ENCODE assay signal across 9 cellular contexts in the genomic region with DNA sequence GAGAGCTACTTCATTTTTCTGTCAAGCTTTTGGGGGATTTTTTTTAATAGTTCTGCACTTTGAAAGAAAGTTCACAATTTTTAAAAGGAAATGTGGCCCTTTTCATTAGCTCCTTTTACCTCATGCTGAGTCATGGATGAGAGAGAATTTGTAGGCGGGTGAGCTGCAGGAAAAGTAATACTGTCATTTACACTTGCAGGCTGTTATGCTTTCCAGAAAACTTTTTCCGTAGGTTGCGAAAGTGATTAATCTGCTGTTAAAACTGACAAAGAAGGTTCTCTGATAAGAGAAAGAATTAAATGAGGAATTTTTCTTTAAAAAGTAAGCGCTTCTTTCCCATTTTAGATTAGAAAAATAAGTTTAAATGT.
A peak's percentile ranks its signal among the peaks of the same experiment; 100 is the strongest.
DNase-seq lines count a peak whose midpoint lies in the region; ATAC-seq and TF ChIP-seq lines count a peak whose summit lies in the region.
"Had no signal": no experiment of that assay in that cellular context is flagged by ENCODE, and none has a peak within 500 bp of the region (broad histone marks: within the 10 kb centered on the region; RNA-seq: fewer than 3 reads in every experiment).

No MANE protein-coding gene starts in this region.

- H3K4me3 ChIP-seq in SK-N-MC, result peak overlapping the region; percentile 61
- no peak overlapping the region for H3K4me3 ChIP-seq in fibroblast of villous mesenchyme (ENCODE audit: low read depth, low read length)
- peak overlapping the region; percentile 19 for H3K4me3 ChIP-seq in smooth muscle cell
- H3K4me3 ChIP-seq: skin epidermis had no signal

- H3K9me3 ChIP-seq in SK-N-MC (ENCODE audit: low read depth, low read length) (no peaks in the 10 kb centered on the region), smooth muscle cell (replicated peaks; ENCODE audit: low read depth) (no peaks in the 10 kb centered on the region)

- peak; percentile 84 for DNase-seq in HCEC 1CT
- no peak for DNase-seq in SK-N-MC (ENCODE audit: low read depth, low spot score)
- DNase-seq in fibroblast of villous mesenchyme (ENCODE audit: low read depth), result peak; percentile 87
- no peak for DNase-seq in smooth muscle cell (lab: John Stamatoyannopoulos, UW; ENCODE audit: unreplicated experiment)
- DNase-seq: effector CD4-positive, alpha-beta T cell had no signal

- no peak overlapping the region for H2AFZ ChIP-seq in smooth muscle cell (ENCODE audit: low read depth)

- peaks cover 6% of the 10 kb centered on the region for H3F3A ChIP-seq in smooth muscle cell (ENCODE audit: low read depth)

- no peaks in the 10 kb centered on the region for H3K27me3 ChIP-seq in smooth muscle cell (ENCODE audit: low read depth)

- H3K9ac ChIP-seq in SK-N-MC (ENCODE audit: insufficient read length) (peak overlapping the region; percentile 35), smooth muscle cell (ENCODE audit: low read depth) (peak overlapping the region; percentile 68)

- H3K4me2 ChIP-seq in smooth muscle cell, result peak overlapping the region; percentile 77

- WGBS in smooth muscle cell (ENCODE audit: low lambda C conversion rate), result 12% methylated on average over 4 of the region's 4 CpGs

- H3K27ac ChIP-seq in SK-N-MC (peak overlapping the region; percentile 65), smooth muscle cell (ENCODE audit: low read depth) (peak overlapping the region; percentile 94)

- H4K20me1 ChIP-seq in smooth muscle cell (ENCODE audit: low read depth), result no peaks in the 10 kb centered on the region

- peaks cover 23% of the 10 kb centered on the region for H3K79me2 ChIP-seq in smooth muscle cell (ENCODE audit: low read depth)

- H3K36me3 ChIP-seq in SK-N-MC (ENCODE audit: insufficient read depth, low read length) (no peaks in the 10 kb centered on the region), smooth muscle cell (ENCODE audit: low read depth) (no peaks in the 10 kb centered on the region)

- ATAC-seq in GM18909 (IDR thresholded peaks at IDR 0.05; ENCODE audit: poor library complexity, unreplicated experiment), result no peak
- ATAC-seq in HG03175 (IDR thresholded peaks at IDR 0.05; ENCODE audit: unreplicated experiment), result no peak
- no peak for ATAC-seq in GM19023 (IDR thresholded peaks at IDR 0.05; ENCODE audit: unreplicated experiment)

- TF ChIP-seq CTCF in fibroblast of villous mesenchyme (IDR thresholded peaks at IDR 0.05; ENCODE audit: insufficient read depth, low read depth, low read length), result no peak
- TF ChIP-seq CTCF in smooth muscle cell (IDR thresholded peaks at IDR 0.05; ENCODE audit: borderline replicate concordance, insufficient read depth, poor library complexity, severe bottlenecking), result no peak

- peaks cover 13% of the 10 kb centered on the region for H3K4me1 ChIP-seq in smooth muscle cell (ENCODE audit: low read depth)

Comparison
In these comparisons a context has a peak if more than half of its experiments do, and no peak if none do; other contexts are left out.
1. DNase-seq: peak in HCEC 1CT (single experiment) and fibroblast of villous mesenchyme (single experiment); none in SK-N-MC (single experiment) and smooth muscle cell (single experiment).